In the genomic region with DNA sequence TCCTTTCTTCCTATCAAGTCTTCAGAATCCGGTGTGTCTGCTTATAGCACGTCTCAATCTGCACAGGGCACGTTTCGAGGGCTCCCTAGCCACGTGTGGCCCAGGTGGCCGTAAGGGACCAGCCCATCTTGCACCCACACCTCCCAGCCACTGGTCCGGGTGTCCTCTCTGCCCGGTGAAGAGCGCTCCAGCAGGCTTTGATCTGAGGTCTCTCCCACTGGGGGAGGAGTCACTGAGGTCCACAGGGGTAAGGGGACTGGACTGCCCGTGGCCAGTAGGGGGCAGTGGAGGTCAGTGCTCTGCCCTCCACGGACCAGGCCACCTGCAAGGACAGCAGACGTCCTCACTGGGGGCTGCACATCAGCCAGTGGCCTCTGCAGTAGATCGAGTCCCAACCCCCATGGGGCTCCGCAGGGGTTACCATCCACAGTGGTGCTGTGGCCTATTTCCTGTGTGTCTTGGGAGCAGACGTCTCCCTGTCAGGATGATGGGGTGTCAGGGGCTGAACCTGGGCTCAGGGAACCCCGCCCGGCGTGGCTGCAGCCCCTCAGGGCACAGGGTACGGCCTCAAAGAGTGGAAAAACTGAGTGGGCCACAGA, we compare ENCODE assay signal across 8 cellular contexts.
DNase-seq lines count a peak whose midpoint lies in the region; ATAC-seq, FAIRE-seq and TF ChIP-seq lines count a peak whose summit lies in the region.

No MANE protein-coding gene starts in this region.

- 38 to 48% methylated on average over 19 of the region's 19 CpGs for WGBS in pancreas, 2 donors

- intact Hi-C loops in pancreas (cut with DNase I), result loop anchor here in 1 of 3 donors (10.0 kb wide), 1 partner anchor 98 kb away; no protein-coding TSS in a partner anchor

- peak; percentile 86 for DNase-seq in Ammon's horn (ENCODE audit: low spot score)
- no peak for DNase-seq in GM18507 (ENCODE audit: extremely low spot score, insufficient read length, low read depth)
- peak; percentile 84 for DNase-seq in NCI-H82 (lab: John Stamatoyannopoulos, UW)
- peak; percentile 42 for DNase-seq in activated T-cell treated with anti-CD3 and anti-CD28 coated beads, Interleukin-2, amount 50 U/mL, for 1 hour
- DNase-seq in frontal cortex (ENCODE audit: low spot score in 2 of 2), result peak; percentile 58 to 78
- DNase-seq in pancreas, result peak; percentile 74 to 91 (median 84)
- DNase-seq in NCI-H446 treated with DMSO at 0.1 percent for 48 hours (lab: John Stamatoyannopoulos, UW), result no peak

- H3K4me1 ChIP-seq in pancreas, result peaks cover 27 to 31% (median 27%) of the 10 kb centered on the region in 3 donors

- no peaks in the 10 kb centered on the region for H3K27me3 ChIP-seq in pancreas

- FAIRE-seq in GM18507 (lab: Jason Lieb, UNC), result peak; percentile 52
- FAIRE-seq in frontal cortex (lab: Jason Lieb, UNC), result no peak
- FAIRE-seq in pancreas (lab: Jason Lieb, UNC), result no peak

- H3K27ac ChIP-seq in pancreas, result peak overlapping the region in 3 of 4 donors; percentile 71 to 90 (median 77)

- ATAC-seq in pancreas (peak; percentile 76 to 86 (median 84)), HG02642 (IDR thresholded peaks at IDR 0.05; ENCODE audit: poor library complexity, unreplicated experiment) (no peak)

- TF ChIP-seq CTCF in pancreas (IDR thresholded peaks at IDR 0.05), result peak; percentile 84 to 94 (median 91)

- H3K36me3 ChIP-seq in pancreas, result no peaks in the 10 kb centered on the region

- H3K4me3 ChIP-seq in pancreas, result no peak overlapping the region

- H3K9me3 ChIP-seq in pancreas, result no peaks in the 10 kb centered on the region

Comparison
In these comparisons a context has a peak if more than half of its experiments do, and no peak if none do; other contexts are left out.
1. DNase-seq: peak in Ammon's horn (single experiment), NCI-H82 (single experiment), activated T-cell treated with anti-CD3 and anti-CD28 coated beads, Interleukin-2, amount 50 U/mL, for 1 hour (single experiment), frontal cortex (2 of 2) and pancreas (6 of 6); none in GM18507 (single experiment) and NCI-H446 treated with DMSO at 0.1 percent for 48 hours (single experiment).